Comparison of ENCODE assay signal across 8 cellular contexts in the genomic region with DNA sequence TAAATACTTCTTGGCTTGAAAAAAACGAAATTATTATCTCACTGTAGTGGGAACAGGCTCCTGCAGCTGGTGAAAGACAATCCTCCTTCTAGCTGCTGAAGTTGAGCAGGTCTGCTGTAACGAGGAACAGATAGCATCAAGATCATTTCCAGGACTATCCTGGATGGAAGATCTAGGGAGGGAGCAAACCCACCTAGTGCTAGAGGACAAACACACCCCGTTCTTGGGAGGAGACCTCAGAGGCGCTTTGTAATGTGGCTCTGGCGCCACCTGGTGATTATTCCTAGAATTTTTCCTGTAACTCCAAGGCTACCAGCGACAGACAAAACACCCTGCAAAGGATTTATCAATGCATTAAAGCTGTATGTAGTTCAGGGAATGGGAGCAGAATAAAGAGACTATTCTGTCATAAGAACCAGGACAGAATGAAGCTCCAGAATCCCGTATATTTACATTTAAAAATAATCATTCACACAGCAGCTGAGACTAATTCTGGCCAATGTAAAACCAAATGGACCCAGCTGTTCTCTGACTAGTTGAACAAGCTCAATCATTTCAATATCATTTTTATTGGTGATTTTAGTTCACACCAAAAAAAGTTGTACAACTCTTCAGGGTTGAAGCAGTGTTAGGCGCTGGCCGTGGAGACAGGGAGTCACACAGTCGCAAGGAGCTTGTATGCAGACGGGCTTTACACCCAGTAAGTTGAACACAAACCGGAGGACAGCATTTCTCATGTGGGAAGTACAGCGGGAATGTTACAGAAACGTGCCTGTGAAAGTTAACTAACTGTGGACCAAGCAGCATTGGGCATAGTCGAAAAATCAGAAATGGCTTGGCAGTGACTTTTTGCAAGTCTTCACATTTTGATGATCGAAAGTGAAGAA.
DNase-seq lines count a peak whose midpoint lies in the region; ATAC-seq and TF ChIP-seq lines count a peak whose summit lies in the region.

No MANE protein-coding gene starts in this region.

- H3K23ac ChIP-seq in neuronal stem cell (ENCODE audit: low read depth, low read length, poor library complexity): no peak overlapping the region

- BruUV-seq in Panc1 (replicated peaks; lab: Mats Ljungman, UMichigan): no TSS peak

- no peak overlapping the region for H2AK5ac ChIP-seq in neuronal stem cell (ENCODE audit: low read depth, low read length)

- no peak overlapping the region for H3K4me2 ChIP-seq in neuronal stem cell (ENCODE audit: insufficient read depth, low read length, poor library complexity, severe bottlenecking)

- DNase-seq in Caki2 (ENCODE audit: low read depth) (peak; percentile 44), Panc1 (ENCODE audit: low read depth, low spot score) (peak; percentile 60), fibroblast of the aortic adventitia (ENCODE audit: low read depth) (peak; percentile 81), neuronal stem cell (ENCODE audit: low spot score) (peak; percentile 79), substantia nigra (lab: John Stamatoyannopoulos, UW) (peak in 42 of 49 donors; percentile 4 to 74 (median 40))
- peak; percentile 42 for DNase-seq in Jurkat, Clone E6-1 (ENCODE audit: low read depth, low spot score)
- DNase-seq in activated T-cell treated with anti-CD3 and anti-CD28 coated beads, Interleukin-2, amount 50 U/mL, for 48 hours: peak; percentile 70 to 73

- no peaks in the 10 kb centered on the region for H3K36me3 ChIP-seq in Panc1 (ENCODE audit: control insufficient read depth, insufficient read depth, low read length)
- H3K36me3 ChIP-seq in neuronal stem cell (replicated peaks in 1 of 2; ENCODE audit: control insufficient read depth in 2 of 2, insufficient read depth in 2 of 2, low read length in 2 of 2): no peaks in the 10 kb centered on the region

- H3K27ac ChIP-seq in Panc1 (ENCODE audit: low read length) (peak overlapping the region; percentile 66), neuronal stem cell (replicated peaks; ENCODE audit: low read length) (no peak overlapping the region), substantia nigra (ENCODE audit: low read depth, low read length, poor library complexity, severe bottlenecking) (no peak overlapping the region)

- H3K27me3 ChIP-seq in Panc1 (ENCODE audit: control insufficient read depth, insufficient read depth, low read length): no peaks in the 10 kb centered on the region
- H3K27me3 ChIP-seq in neuronal stem cell (ENCODE audit: control insufficient read depth in 3 of 3, insufficient read depth in 3 of 3, low read depth in 1 of 3, low read length in 3 of 3): no peaks in the 10 kb centered on the region

- POLR2A ChIA-PET in Panc1 (lab: Charles Lee): no interaction called here

- peak; percentile 90 for TF ChIP-seq CTCF in Panc1 (IDR thresholded peaks at IDR 0.05)
- TF ChIP-seq CTCF in fibroblast of the aortic adventitia (IDR thresholded peaks at IDR 0.05; ENCODE audit: insufficient read depth, low read length): peak; percentile 78

- H2BK5ac ChIP-seq in neuronal stem cell (ENCODE audit: low read length): no peak overlapping the region

- intact Hi-C loops in Panc1 (cut with micrococcal nuclease; ENCODE audit: unreplicated experiment): loop anchor here (1.0 to 2.0 kb wide), 2 partner anchors 290 to 1178 kb away; partner anchors contain the start of gene TRIB2

- H3K4me3 ChIP-seq in Jurkat, Clone E6-1 (ENCODE audit: low read length): no peak overlapping the region
- peak overlapping the region in 1 of 2 experiments; percentile 16; a peak in 2 of 4 replicates for H3K4me3 ChIP-seq in Panc1 (ENCODE audit: low read depth in 2 of 2, low read length in 2 of 2)
- H3K4me3 ChIP-seq in fibroblast of the aortic adventitia (ENCODE audit: low read depth, low read length): peak overlapping the region; percentile 39
- H3K4me3 ChIP-seq in neuronal stem cell (ENCODE audit: low read length in 2 of 2): no peak overlapping the region

- H2BK12ac ChIP-seq in neuronal stem cell (ENCODE audit: low read length): no peak overlapping the region

- peak overlapping the region; percentile 70 for H2AFZ ChIP-seq in neuronal stem cell (ENCODE audit: low read length)

- no peak overlapping the region for H2BK120ac ChIP-seq in neuronal stem cell (ENCODE audit: low read depth, low read length)

- H3K18ac ChIP-seq in neuronal stem cell (ENCODE audit: low read length): no peak overlapping the region

- ATAC-seq in GM21390 (IDR thresholded peaks at IDR 0.05; ENCODE audit: unreplicated experiment) (peak; percentile 94), Panc1 (peak; percentile 97)

- no peak overlapping the region for H2BK15ac ChIP-seq in neuronal stem cell (ENCODE audit: low read length)

- H3K4ac ChIP-seq in neuronal stem cell (ENCODE audit: low read length): no peak overlapping the region

- CTCF ChIA-PET in Panc1 (lab: Charles Lee): interaction anchor here (0.6 to 2.3 kb wide), 8 partner anchors 9 to 1178 kb away, joined by 3 to 16 read pairs (median 4); partner anchors contain the start of gene TRIB2

- H3K79me1 ChIP-seq in neuronal stem cell (ENCODE audit: low read depth, low read length): no peaks in the 10 kb centered on the region

- WGBS in neuronal stem cell (ENCODE audit: extremely low coverage in 2 of 2, insufficient read length in 2 of 2, insufficient replicate concordance in 1 of 2), 2 donors: no CpG with 5 or more reads among the region's 16 CpGs

- no peak overlapping the region for H4K8ac ChIP-seq in neuronal stem cell (ENCODE audit: low read depth, low read length)

- H4K91ac ChIP-seq in neuronal stem cell (ENCODE audit: low read depth, low read length, poor library complexity): no peak overlapping the region

- in situ Hi-C loops in Caki2 (cut with HindIII; ENCODE audit: low pct_unique_long_range_greater_than_20kb, low sequenced_read_pairs): no loop called here
- in situ Hi-C loops in Panc1 (cut with HindIII; ENCODE audit: low pct_unique_long_range_greater_than_20kb, low sequenced_read_pairs): no loop called here

- H3K9me3 ChIP-seq in Panc1 (ENCODE audit: control insufficient read depth, insufficient read depth, low read depth, low read length) (no peaks in the 10 kb centered on the region), neuronal stem cell (replicated peaks in 1 of 2; ENCODE audit: control insufficient read depth in 2 of 2, insufficient read depth in 1 of 2, low read depth in 1 of 2, low read length in 2 of 2) (no peaks in the 10 kb centered on the region)

- H3K4me1 ChIP-seq in Panc1 (ENCODE audit: control insufficient read depth, insufficient read depth, low read length) (peaks cover 11% of the 10 kb centered on the region), neuronal stem cell (ENCODE audit: control insufficient read depth in 2 of 2, insufficient read depth in 1 of 2, low read depth in 1 of 2, low read length in 2 of 2) (peaks cover 1 to 20% of the 10 kb centered on the region in 2 donors)

- H3K14ac ChIP-seq in neuronal stem cell (ENCODE audit: low read length): no peak overlapping the region

- H3K9ac ChIP-seq in neuronal stem cell (ENCODE audit: low read depth, low read length, poor library complexity): no peak overlapping the region
